12 cellular contexts compared by ENCODE assay signal in genomic region chr1:169595764-169596711, GRCh38. TPM values are rescaled to one million over a fixed set of nuclear protein-coding genes. Genes with fewer than 3 reads are reported as not detected.
DNase-seq lines count a peak whose midpoint lies in the region; ATAC-seq and TF ChIP-seq lines count a peak whose summit lies in the region.
"Had no signal": no experiment of that assay in that cellular context is flagged by ENCODE, and none has a peak within 500 bp of the region (broad histone marks: within the 10 kb centered on the region; RNA-seq: fewer than 3 reads in every experiment).

No MANE protein-coding gene starts in this region.

- H3K27ac ChIP-seq in PC-3 (ENCODE audit: low read length) (no peak overlapping the region), endodermal cell (ENCODE audit: low read depth, low read length) (no peak overlapping the region), upper lobe of left lung (no peak overlapping the region)

- peaks cover 63% of the 10 kb centered on the region for H3K4me1 Mint-ChIP-seq in activated naive CD4-positive, alpha-beta T cell treated with anti-CD3 and anti-CD28 coated beads for 36 hours (ENCODE audit: low read depth)
- H3K4me1 Mint-ChIP-seq in endodermal cell = no peaks in the 10 kb centered on the region

- no peaks in the 10 kb centered on the region for H3K9me3 Mint-ChIP-seq in activated naive CD4-positive, alpha-beta T cell treated with anti-CD3 and anti-CD28 coated beads for 36 hours
- H3K9me3 Mint-ChIP-seq in endodermal cell = no peaks in the 10 kb centered on the region

- H3F3A ChIP-seq in PC-3 (ENCODE audit: low read length, unreplicated experiment) = no peaks in the 10 kb centered on the region

- TF ChIP-seq EP300 in upper lobe of left lung (IDR thresholded peaks at IDR 0.05) = no peak

- no peaks in the 10 kb centered on the region for H3K36me3 ChIP-seq in PC-3 (ENCODE audit: low read depth, low read length)
- no peaks in the 10 kb centered on the region for H3K36me3 ChIP-seq in endodermal cell (ENCODE audit: control insufficient read depth, insufficient read depth, low read length)
- H3K36me3 ChIP-seq in upper lobe of left lung = no peaks in the 10 kb centered on the region

- 53 to 65% methylated on average over 2 to 3 of the region's 3 CpGs for WGBS in endodermal cell (ENCODE audit: insufficient coverage in 1 of 2, insufficient read length in 1 of 2), 2 experiments
- WGBS in upper lobe of left lung, 2 donors = 50 to 63% methylated on average over 3 of the region's 3 CpGs

- no peaks in the 10 kb centered on the region for H3K4me1 ChIP-seq in PC-3 (ENCODE audit: insufficient read depth, low read length)
- H3K4me1 ChIP-seq in endodermal cell (ENCODE audit: control insufficient read depth, insufficient read depth, low read length) = no peaks in the 10 kb centered on the region
- H3K4me1 ChIP-seq in upper lobe of left lung = no peaks in the 10 kb centered on the region

- H3K4me3 Mint-ChIP-seq in activated naive CD4-positive, alpha-beta T cell treated with anti-CD3 and anti-CD28 coated beads for 36 hours = no peak overlapping the region
- no peak overlapping the region for H3K4me3 Mint-ChIP-seq in endodermal cell

- peak; percentile 70 for DNase-seq in activated naive CD4-positive, alpha-beta T cell treated with anti-CD3 and anti-CD28 coated beads for 36 hours
- DNase-seq in activated naive CD4-positive, alpha-beta T cell treated with anti-CD3 and anti-CD28 coated beads, Interleukin-2, amount 50 U/mL, for 16 hours = no peak
- DNase-seq in PC-3 (peak; percentile 67), endodermal cell (peak; percentile 87), upper lobe of left lung (no peak)
- DNase-seq in stimulated activated naive CD8-positive, alpha-beta T cell treated with anti-CD3 and anti-CD28 coated beads, Interleukin-15, Interleukin-2, amounts not matched to agents 100 U/mL and 50 U/mL, for 24 hours = peak; percentile 36
- DNase-seq: activated CD8-positive, alpha-beta memory T cell treated with anti-CD3 and anti-CD28 coated beads for 24 hours; C1 segment of cervical spinal cord; NCI-H1092 had no signal

- no peaks in the 10 kb centered on the region for H3K9me3 ChIP-seq in PC-3 (ENCODE audit: low read length)
- no peaks in the 10 kb centered on the region for H3K9me3 ChIP-seq in endodermal cell (ENCODE audit: control insufficient read depth, low read length)
- no peaks in the 10 kb centered on the region for H3K9me3 ChIP-seq in upper lobe of left lung

- peaks cover 42% of the 10 kb centered on the region for H3K27me3 ChIP-seq in PC-3 (ENCODE audit: low read length)
- peaks cover 64% of the 10 kb centered on the region for H3K27me3 ChIP-seq in endodermal cell (ENCODE audit: control insufficient read depth, insufficient read depth, low read length, poor library complexity, severe bottlenecking)
- H3K27me3 ChIP-seq in upper lobe of left lung = no peaks in the 10 kb centered on the region

- H3K9ac ChIP-seq in PC-3 (ENCODE audit: low read length) (no peak overlapping the region), endodermal cell (ENCODE audit: extremely low read depth, low read length, poor library complexity, severe bottlenecking) (no peak overlapping the region)

- no peak for TF ChIP-seq POLR2A in upper lobe of left lung (IDR thresholded peaks at IDR 0.05)

- H3K27me3 Mint-ChIP-seq in activated naive CD4-positive, alpha-beta T cell treated with anti-CD3 and anti-CD28 coated beads for 36 hours (ENCODE audit: low read depth) = no peaks in the 10 kb centered on the region
- H3K27me3 Mint-ChIP-seq in endodermal cell (ENCODE audit: insufficient read depth) = peaks cover 4% of the 10 kb centered on the region

- no peak overlapping the region for H3K27ac Mint-ChIP-seq in activated naive CD4-positive, alpha-beta T cell treated with anti-CD3 and anti-CD28 coated beads for 36 hours
- H3K27ac Mint-ChIP-seq in endodermal cell = no peak overlapping the region

- no peak overlapping the region for H2AFZ ChIP-seq in PC-3 (ENCODE audit: low read length)

- no peak overlapping the region for H3K4me2 ChIP-seq in PC-3 (ENCODE audit: low read length)

- intact Hi-C loops in activated naive CD4-positive, alpha-beta T cell treated with anti-CD3 and anti-CD28 coated beads for 36 hours (cut with micrococcal nuclease) = loop anchor here (2.0 kb wide), 4 partner anchors 135 to 473 kb away; partner anchors contain the start of gene NME7
- intact Hi-C loops in PC-3 (cut with micrococcal nuclease) = no loop called here

- H3K4me3 ChIP-seq in PC-3 (ENCODE audit: low read length) = no peak overlapping the region
- H3K4me3 ChIP-seq in endodermal cell (ENCODE audit: low read length) = no peak overlapping the region
- H3K4me3 ChIP-seq in upper lobe of left lung = no peak overlapping the region

- no peaks in the 10 kb centered on the region for H3K79me2 ChIP-seq in PC-3 (ENCODE audit: low read length)

- no peaks in the 10 kb centered on the region for H3K36me3 Mint-ChIP-seq in activated naive CD4-positive, alpha-beta T cell treated with anti-CD3 and anti-CD28 coated beads for 36 hours (ENCODE audit: low read depth)
- no peaks in the 10 kb centered on the region for H3K36me3 Mint-ChIP-seq in endodermal cell (ENCODE audit: low read depth)

- ATAC-seq in PC-3 (peak; percentile 73), HG02571 (IDR thresholded peaks at IDR 0.05; ENCODE audit: unreplicated experiment) (no peak), HG03097 (IDR thresholded peaks at IDR 0.05; ENCODE audit: low FRiP score, unreplicated experiment) (no peak), upper lobe of left lung (ENCODE audit: low FRiP score in 2 of 2) (no peak)
- ATAC-seq in stimulated activated naive CD8-positive, alpha-beta T cell treated with anti-CD3 and anti-CD28 coated beads, Interleukin-15, Interleukin-2, amounts not matched to agents 100 U/mL and 50 U/mL, for 24 hours = no peak

- H3K9me2 ChIP-seq in PC-3 (replicated peaks; ENCODE audit: low read length) = no peaks in the 10 kb centered on the region

- BruUV-seq in PC-3 (replicated peaks; lab: Mats Ljungman, UMichigan) = no TSS peak

- CTCF ChIA-PET in activated naive CD4-positive, alpha-beta T cell treated with anti-CD3 and anti-CD28 coated beads for 36 hours (lab: Charles Lee) = interaction anchor here (0.7 to 3.0 kb wide), 9 partner anchors 9 to 214 kb away, joined by 3 to 15 read pairs (median 4); partner anchors contain the start of gene F5
- CTCF ChIA-PET in PC-3 (lab: Charles Lee) = interaction anchor here (0.8 kb wide), 1 partner anchor 116 kb away, joined by 4 read pairs; no protein-coding TSS in a partner anchor

- no peaks in the 10 kb centered on the region for H4K20me1 ChIP-seq in PC-3 (ENCODE audit: low read length)

- POLR2A ChIA-PET in PC-3 (lab: Charles Lee; ENCODE audit: unreplicated experiment) = no interaction called here

- TF ChIP-seq CTCF in PC-3 (conservative IDR thresholded peaks at IDR 0.05; ENCODE audit: low read depth, low read length) (no peak), endodermal cell (conservative IDR thresholded peaks at IDR 0.05) (no peak), upper lobe of left lung (IDR thresholded peaks at IDR 0.05) (no peak)

RNA-seq across cellular contexts. Expression of gene F5, which starts 9.8 kb away (rescaled TPM):
- total RNA-seq in activated naive CD4-positive, alpha-beta T cell treated with anti-CD3 and anti-CD28 coated beads for 36 hours = 10 to 100 TPM; 58.6 to 59.1 TPM
- total RNA-seq in PC-3 (2014; rRNA removed) (not detected in 2 replicates), endodermal cell (under 1 TPM; 0.04 to 0.09 TPM), upper lobe of left lung (1 to 10 TPM in 5 of 6 donors, under 1 TPM in 1; 0.89 to 6.5 (median 2.2) TPM)
- 0.28 TPM for polyA plus RNA-seq in endodermal cell (2013, experiment 1 of 2)
- 0.04 TPM for polyA plus RNA-seq in endodermal cell (2013, experiment 2 of 2)
- total RNA-seq: glomerular endothelial cell had no signal

RNA-seq across cellular contexts. Expression of gene SELP, which starts 33.9 kb away (rescaled TPM):
- total RNA-seq in activated naive CD4-positive, alpha-beta T cell treated with anti-CD3 and anti-CD28 coated beads for 36 hours = 1 to 10 TPM; 2.4 to 2.6 TPM
- total RNA-seq in PC-3 (2014; rRNA removed) = not detected in 2 replicates
- not detected for total RNA-seq in endodermal cell
- polyA plus RNA-seq in endodermal cell (2013, experiment 1 of 2) = not detected
- polyA plus RNA-seq in endodermal cell (2013, experiment 2 of 2) = not detected
- total RNA-seq in upper lobe of left lung = 10 to 100 TPM in 2 of 6 donors, 1 to 10 TPM in 4; 1.0 to 40.4 (median 7.6) TPM

Comparison
In these comparisons a context has a peak if more than half of its experiments do, and no peak if none do; other contexts are left out.
1. DNase-seq: peak in activated naive CD4-positive, alpha-beta T cell treated with anti-CD3 and anti-CD28 coated beads for 36 hours (single experiment), PC-3 (single experiment), endodermal cell (single experiment) and stimulated activated naive CD8-positive, alpha-beta T cell treated with anti-CD3 and anti-CD28 coated beads, Interleukin-15, Interleukin-2, amounts not matched to agents 100 U/mL and 50 U/mL, for 24 hours (single experiment); none in activated naive CD4-positive, alpha-beta T cell treated with anti-CD3 and anti-CD28 coated beads, Interleukin-2, amount 50 U/mL, for 16 hours (single experiment) and upper lobe of left lung (0 of 2).
2. RNA of gene F5, which starts 9.8 kb away (total RNA-seq): 58.6 to 59.1 TPM in activated naive CD4-positive, alpha-beta T cell treated with anti-CD3 and anti-CD28 coated beads for 36 hours; 0.89 to 6.5 TPM in upper lobe of left lung, 0.04 to 0.09 TPM in endodermal cell and not detected in PC-3; every median in the first group is over 4 times any median in the second.